In the genomic region with DNA sequence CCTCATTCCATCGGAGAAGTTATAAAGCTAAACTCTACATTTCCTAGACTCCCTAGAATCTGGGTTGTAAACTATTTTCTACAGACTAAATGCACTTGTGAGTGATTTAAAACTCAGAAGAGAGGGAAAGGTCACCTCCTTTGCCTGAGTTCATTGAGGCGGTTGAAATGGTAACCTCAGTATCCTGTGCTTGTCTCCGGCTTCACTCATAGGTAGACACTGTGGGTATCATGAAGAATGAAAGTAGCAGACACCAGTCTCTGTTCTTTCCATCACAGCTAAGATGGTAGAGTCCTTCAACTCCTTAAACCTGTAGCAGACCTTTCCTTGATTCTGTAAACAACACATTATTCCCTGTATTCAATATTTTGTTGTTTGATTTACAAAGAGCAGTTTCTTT, we compare ENCODE assay signal across 25 cellular contexts.
"Had no signal": no experiment of that assay in that cellular context is flagged by ENCODE, and none has a peak within 500 bp of the region (broad histone marks: within the 10 kb centered on the region; RNA-seq: fewer than 3 reads in every experiment).

No MANE protein-coding gene starts in this region.

- H3K4me1 ChIP-seq: heart left ventricle, left ventricle myocardium inferior, right atrium auricular region, right lobe of liver, suprapubic skin, upper lobe of right lung, uterus had no signal

- H3K36me3 Mint-ChIP-seq: immature natural killer cell; naive B cell; natural killer cell; stimulated activated effector memory CD8-positive, alpha-beta T cell treated with anti-CD3 and anti-CD28 coated beads, Interleukin-12 subunit alpha, Interleukin-12 subunit beta, amount 100 ng/mL, for 72 hours had no signal

- H3K4me3 Mint-ChIP-seq: immature natural killer cell; mesothelial cell of epicardium; naive B cell; natural killer cell; stimulated activated effector memory CD8-positive, alpha-beta T cell treated with anti-CD3 and anti-CD28 coated beads, Interleukin-12 subunit alpha, Interleukin-12 subunit beta, amount 100 ng/mL, for 72 hours; stimulated activated naive CD8-positive, alpha-beta T cell treated with anti-CD3 and anti-CD28 coated beads, Interleukin-15, Interleukin-2, amounts not matched to agents 100 ng/mL and 50 ng/mL, for 24 hours had no signal

- H3K27ac Mint-ChIP-seq: immature natural killer cell; mesothelial cell of epicardium; natural killer cell; progenitor cell of endocrine pancreas; stimulated activated effector memory CD8-positive, alpha-beta T cell treated with anti-CD3 and anti-CD28 coated beads, Interleukin-12 subunit alpha, Interleukin-12 subunit beta, amount 100 ng/mL, for 72 hours; stimulated activated naive CD8-positive, alpha-beta T cell treated with anti-CD3 and anti-CD28 coated beads, Interleukin-15, Interleukin-2, amounts not matched to agents 100 ng/mL and 50 ng/mL, for 24 hours had no signal

- H3K4me1 Mint-ChIP-seq: immature natural killer cell; naive B cell; natural killer cell; stimulated activated effector memory CD8-positive, alpha-beta T cell treated with anti-CD3 and anti-CD28 coated beads, Interleukin-12 subunit alpha, Interleukin-12 subunit beta, amount 100 ng/mL, for 72 hours had no signal

- FAIRE-seq: islet of Langerhans had no signal

- H3K36me3 ChIP-seq: heart left ventricle, left ventricle myocardium inferior, ovary, right atrium auricular region, right lobe of liver, suprapubic skin, tibial nerve, upper lobe of right lung, uterus had no signal

- DNase-seq: heart left ventricle; hypothalamus; immature natural killer cell; left ventricle myocardium inferior; mesendoderm; naive B cell; natural killer cell; ovary; right lobe of liver; stimulated activated CD4-positive, alpha-beta T cell treated with anti-CD3 and anti-CD28 coated beads, Interleukin-12 subunit alpha, Interleukin-12 subunit beta, amount 100 ng/mL, for 4 hours; stimulated activated CD4-positive, alpha-beta T cell treated with anti-CD3 and anti-CD28 coated beads, Interleukin-15, amount 100 ng/mL, for 24 hours; stimulated activated CD4-positive, alpha-beta T cell treated with anti-CD3 and anti-CD28 coated beads, Interleukin-2, amount 100 ng/mL, for 24 hours; stimulated activated CD4-positive, alpha-beta T cell treated with anti-CD3 and anti-CD28 coated beads, Interleukin-4, amount 100 ng/mL, for 1 hour; stimulated activated naive CD4-positive, alpha-beta T cell; upper lobe of right lung; uterus had no signal

- H3K27me3 Mint-ChIP-seq: naive B cell; progenitor cell of endocrine pancreas; stimulated activated naive CD8-positive, alpha-beta T cell treated with anti-CD3 and anti-CD28 coated beads, Interleukin-15, Interleukin-2, amounts not matched to agents 100 ng/mL and 50 ng/mL, for 24 hours had no signal

- H3K9me3 ChIP-seq: left ventricle myocardium inferior, ovary, right atrium auricular region, right lobe of liver, suprapubic skin, tibial nerve, upper lobe of right lung, uterus had no signal

- H3K4me3 ChIP-seq: heart left ventricle, left ventricle myocardium inferior, lung, ovary, right atrium auricular region, right lobe of liver, suprapubic skin, tibial nerve, upper lobe of right lung, uterus had no signal

- ATAC-seq: heart left ventricle; natural killer cell; right lobe of liver; stimulated activated effector memory CD8-positive, alpha-beta T cell treated with anti-CD3 and anti-CD28 coated beads, Interleukin-12 subunit alpha, Interleukin-12 subunit beta, amount 100 ng/mL, for 72 hours; upper lobe of right lung had no signal

- H3K27ac ChIP-seq: heart left ventricle, left ventricle myocardium inferior, ovary, right atrium auricular region, right lobe of liver, suprapubic skin, upper lobe of right lung, uterus had no signal

- H3K27me3 ChIP-seq: heart left ventricle, ovary, right atrium auricular region, right lobe of liver, suprapubic skin, tibial nerve, upper lobe of right lung, uterus had no signal
